9 cellular contexts compared by ENCODE assay signal in the genomic region with DNA sequence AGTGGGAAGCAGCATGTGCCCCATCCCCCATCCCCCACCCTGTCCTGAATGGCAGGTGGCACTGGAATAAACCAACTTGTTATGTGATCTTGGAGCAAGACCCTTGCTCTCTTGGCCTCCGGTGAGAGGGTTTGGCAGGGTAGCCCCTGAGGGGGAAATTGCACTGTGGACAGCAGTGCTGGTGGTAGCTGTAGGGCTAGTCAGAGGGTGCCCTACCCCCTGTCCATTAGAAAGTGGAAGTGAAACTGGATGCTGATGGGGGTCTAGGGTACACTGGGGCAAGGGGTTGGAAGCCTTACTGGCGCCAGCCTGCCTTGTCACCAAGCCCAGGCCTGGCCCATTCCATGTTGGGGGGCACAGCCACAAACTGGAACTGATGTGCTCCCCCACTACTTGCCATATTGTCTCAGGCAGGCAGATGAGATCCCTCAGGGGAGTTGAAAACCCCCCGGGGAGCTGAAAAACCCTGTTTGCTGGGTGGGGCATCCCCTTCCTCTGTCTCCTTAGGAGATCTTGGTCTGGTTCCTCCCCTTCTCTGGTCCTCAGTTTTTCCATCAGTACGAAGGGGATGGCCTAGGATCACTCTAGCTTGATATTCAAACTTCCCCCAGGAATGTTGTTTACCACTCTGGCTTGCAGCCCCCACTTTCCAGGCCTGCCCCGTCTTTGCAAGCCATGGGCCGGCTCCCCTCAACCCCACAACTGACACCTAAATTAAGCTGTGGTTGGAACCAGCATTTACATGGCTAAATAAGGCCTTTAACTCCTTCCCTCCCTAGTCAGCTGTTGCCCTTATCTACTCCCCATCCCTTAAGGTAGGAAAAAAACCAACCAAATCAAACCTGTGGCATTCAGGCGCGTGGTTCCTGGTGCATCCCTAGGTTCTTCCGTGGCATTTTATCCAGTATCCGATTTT. TPM values are rescaled to one million over a fixed set of nuclear protein-coding genes. Genes with fewer than 3 reads are reported as not detected.
DNase-seq lines count a peak whose midpoint lies in the region; ATAC-seq and TF ChIP-seq lines count a peak whose summit lies in the region.
"Had no signal": no experiment of that assay in that cellular context is flagged by ENCODE, and none has a peak within 500 bp of the region (broad histone marks: within the 10 kb centered on the region; RNA-seq: fewer than 3 reads in every experiment).

No MANE protein-coding gene starts in this region.

- H3K27me3 ChIP-seq in endodermal cell (ENCODE audit: control insufficient read depth, insufficient read depth, low read length, poor library complexity, severe bottlenecking): peaks cover 18% of the 10 kb centered on the region

- H3K4me1 ChIP-seq in endodermal cell (ENCODE audit: control insufficient read depth, insufficient read depth, low read length): peaks cover 13% of the 10 kb centered on the region

- H3K9me3 Mint-ChIP-seq in endodermal cell: no peaks in the 10 kb centered on the region
- no peaks in the 10 kb centered on the region for H3K9me3 Mint-ChIP-seq in stimulated activated effector memory CD8-positive, alpha-beta T cell treated with anti-CD3 and anti-CD28 coated beads, Interleukin-12 subunit alpha, Interleukin-12 subunit beta, amount 100 ng/mL, for 72 hours

- H3K27ac Mint-ChIP-seq in endodermal cell: no peak overlapping the region
- no peak overlapping the region for H3K27ac Mint-ChIP-seq in stimulated activated effector memory CD8-positive, alpha-beta T cell treated with anti-CD3 and anti-CD28 coated beads, Interleukin-12 subunit alpha, Interleukin-12 subunit beta, amount 100 ng/mL, for 72 hours

- WGBS in endodermal cell (ENCODE audit: insufficient coverage in 1 of 2, insufficient read length in 1 of 2), 2 experiments: 89 to 91% methylated on average over 8 to 10 of the region's 10 CpGs

- peaks cover 31% of the 10 kb centered on the region for H3K27me3 Mint-ChIP-seq in endodermal cell (ENCODE audit: insufficient read depth)

- no peaks in the 10 kb centered on the region for H3K36me3 ChIP-seq in endodermal cell (ENCODE audit: control insufficient read depth, insufficient read depth, low read length)

- H3K9me3 ChIP-seq in endodermal cell (ENCODE audit: control insufficient read depth, low read length): no peaks in the 10 kb centered on the region

- H3K4me3 Mint-ChIP-seq in endodermal cell: peak overlapping the region; percentile 62
- H3K4me3 Mint-ChIP-seq in stimulated activated effector memory CD8-positive, alpha-beta T cell treated with anti-CD3 and anti-CD28 coated beads, Interleukin-12 subunit alpha, Interleukin-12 subunit beta, amount 100 ng/mL, for 72 hours: peak overlapping the region; percentile 3

- H3K9ac ChIP-seq in endodermal cell (ENCODE audit: extremely low read depth, low read length, poor library complexity, severe bottlenecking): no peak overlapping the region

- H3K4me3 ChIP-seq in endodermal cell (ENCODE audit: low read length): no peak overlapping the region

- DNase-seq in GM19240 (ENCODE audit: insufficient read length, low spot score) (peak; percentile 61), endodermal cell (no peak), NCI-H187 (lab: John Stamatoyannopoulos, UW) (no peak), NCI-H1417 treated with DMSO at 0.1 percent for 48 hours (lab: John Stamatoyannopoulos, UW) (no peak), MV-4-11 (lab: John Stamatoyannopoulos, UW) (no peak)
- DNase-seq in stimulated activated effector memory CD8-positive, alpha-beta T cell treated with anti-CD3 and anti-CD28 coated beads, Interleukin-12 subunit alpha, Interleukin-12 subunit beta, amount 100 ng/mL, for 72 hours (ENCODE audit: low spot score in 2 of 2): no peak
- DNase-seq in activated naive CD4-positive, alpha-beta T cell treated with anti-CD3 and anti-CD28 coated beads, Interleukin-2, amount 50 U/mL, for 16 hours: no peak

- no peak overlapping the region for H3K27ac ChIP-seq in endodermal cell (ENCODE audit: low read depth, low read length)

- no peak for TF ChIP-seq CTCF in endodermal cell (conservative IDR thresholded peaks at IDR 0.05)

- no peaks in the 10 kb centered on the region for H3K36me3 Mint-ChIP-seq in endodermal cell (ENCODE audit: low read depth)
- no peaks in the 10 kb centered on the region for H3K36me3 Mint-ChIP-seq in stimulated activated effector memory CD8-positive, alpha-beta T cell treated with anti-CD3 and anti-CD28 coated beads, Interleukin-12 subunit alpha, Interleukin-12 subunit beta, amount 100 ng/mL, for 72 hours

- peaks cover 13% of the 10 kb centered on the region for H3K4me1 Mint-ChIP-seq in endodermal cell
- H3K4me1 Mint-ChIP-seq in stimulated activated effector memory CD8-positive, alpha-beta T cell treated with anti-CD3 and anti-CD28 coated beads, Interleukin-12 subunit alpha, Interleukin-12 subunit beta, amount 100 ng/mL, for 72 hours: peaks cover 18% of the 10 kb centered on the region

- ATAC-seq in HG03139 (IDR thresholded peaks at IDR 0.05; ENCODE audit: unreplicated experiment): peak; percentile 38
- ATAC-seq in stimulated activated effector memory CD8-positive, alpha-beta T cell treated with anti-CD3 and anti-CD28 coated beads, Interleukin-12 subunit alpha, Interleukin-12 subunit beta, amount 100 ng/mL, for 72 hours: peak; percentile 16

RNA-seq across cellular contexts. Expression of gene SYNPO, which starts 14.4 kb away (rescaled TPM):
- total RNA-seq in endodermal cell: 1 to 10 TPM; 4.2 to 4.5 TPM
- 3.8 TPM for polyA plus RNA-seq in endodermal cell (2013, experiment 1 of 2)
- polyA plus RNA-seq in endodermal cell (2013, experiment 2 of 2): 4.6 TPM
- total RNA-seq: SK-MEL-5 had no signal

RNA-seq across cellular contexts. Expression of gene MYOZ3, which starts 35.0 kb away (rescaled TPM):
- 10 to 100 TPM; 12.4 to 15.8 TPM for total RNA-seq in endodermal cell
- 4.8 TPM for polyA plus RNA-seq in endodermal cell (2013, experiment 1 of 2)
- 3.3 TPM for polyA plus RNA-seq in endodermal cell (2013, experiment 2 of 2)
- total RNA-seq: SK-MEL-5 had no signal
